ENCODE assay signal across 14 cellular contexts in genomic region chr14:105864116-105864515, GRCh38.
A peak's percentile ranks its signal among the peaks of the same experiment; 100 is the strongest.
DNase-seq lines count a peak whose midpoint lies in the region; ATAC-seq and TF ChIP-seq lines count a peak whose summit lies in the region.
"Had no signal": no experiment of that assay in that cellular context is flagged by ENCODE, and none has a peak within 500 bp of the region (broad histone marks: within the 10 kb centered on the region; RNA-seq: fewer than 3 reads in every experiment).

No MANE protein-coding gene starts in this region.

- POLR2A ChIA-PET in OCI-LY7 (lab: Charles Lee), result interaction anchor here (0.7 kb wide), 1 partner anchor 321 kb away, joined by 3 read pairs; no protein-coding TSS in a partner anchor

- no peak for TF ChIP-seq POLR2A in body of pancreas (IDR thresholded peaks at IDR 0.05)

- H3K4me3 ChIP-seq in OCI-LY7 (ENCODE audit: low read depth, low read length, poor library complexity, severe bottlenecking) (peak overlapping the region; percentile 100), body of pancreas (no peak overlapping the region)

- no peak overlapping the region for H2AFZ ChIP-seq in OCI-LY7 (ENCODE audit: low read length)

- H4K20me1 ChIP-seq in OCI-LY7 (ENCODE audit: insufficient read depth, low read length), result peaks cover 8% of the 10 kb centered on the region; the same call in 1 of the 2 replicates

- peak overlapping the region; percentile 87; the same call in 1 of the 2 replicates for H3K4me2 ChIP-seq in OCI-LY7 (ENCODE audit: low read length)
- H3K4me2 ChIP-seq: SK-N-SH had no signal

- H3K9me3 Mint-ChIP-seq in activated CD4-positive, alpha-beta T cell treated with anti-CD3 and anti-CD28 coated beads, Interleukin-2, amount 10 ng/mL, durations not matched to agents 24 days and 14 days, result no peaks in the 10 kb centered on the region
- peaks cover 26% of the 10 kb centered on the region for H3K9me3 Mint-ChIP-seq in chondrocyte (ENCODE audit: low read depth)
- no peaks in the 10 kb centered on the region for H3K9me3 Mint-ChIP-seq in stimulated activated effector memory CD8-positive, alpha-beta T cell treated with anti-CD3 and anti-CD28 coated beads, Interleukin-12 subunit alpha, Interleukin-12 subunit beta, amount 100 ng/mL, for 72 hours

- H3K4me1 ChIP-seq in OCI-LY7 (ENCODE audit: insufficient read depth, low read length, poor library complexity, severe bottlenecking) (no peaks in the 10 kb centered on the region), body of pancreas (no peaks in the 10 kb centered on the region)

- H3K9me3 ChIP-seq in OCI-LY7 (ENCODE audit: low read length), result no peaks in the 10 kb centered on the region
- H3K9me3 ChIP-seq in body of pancreas, result no peaks in the 10 kb centered on the region

- 57 to 59% methylated on average over 3 to 13 of the region's 13 CpGs for WGBS in body of pancreas, 2 donors

- H3K4me3 Mint-ChIP-seq in activated CD4-positive, alpha-beta T cell treated with anti-CD3 and anti-CD28 coated beads, Interleukin-2, amount 10 ng/mL, durations not matched to agents 24 days and 14 days, result no peak overlapping the region
- no peak overlapping the region for H3K4me3 Mint-ChIP-seq in chondrocyte (ENCODE audit: unreplicated experiment)
- no peak overlapping the region for H3K4me3 Mint-ChIP-seq in stimulated activated effector memory CD8-positive, alpha-beta T cell treated with anti-CD3 and anti-CD28 coated beads, Interleukin-12 subunit alpha, Interleukin-12 subunit beta, amount 100 ng/mL, for 72 hours

- no peaks in the 10 kb centered on the region for H3K9me2 ChIP-seq in OCI-LY7 (ENCODE audit: insufficient read depth, low read length)
- H3K9me2 ChIP-seq: SK-N-SH had no signal

- H3K36me3 ChIP-seq in OCI-LY7 (ENCODE audit: insufficient read depth, low read length) (peaks cover 41% of the 10 kb centered on the region), body of pancreas (replicated peaks in 1 of 2; ENCODE audit: insufficient read depth in 1 of 2, low read depth in 2 of 2) (no peaks in the 10 kb centered on the region)

- DNase-seq in activated CD4-positive, alpha-beta T cell treated with anti-CD3 and anti-CD28 coated beads, Interleukin-2, amount 10 ng/mL, durations not matched to agents 24 days and 14 days, result no peak
- no peak for DNase-seq in activated CD4-positive, alpha-beta T cell treated with anti-CD3 and anti-CD28 coated beads for 4 hours
- DNase-seq in OCI-LY7 (ENCODE audit: low spot score), result no peak
- peak; percentile 74 for DNase-seq in chondrocyte (ENCODE audit: low spot score)
- DNase-seq in stimulated activated effector memory CD8-positive, alpha-beta T cell treated with anti-CD3 and anti-CD28 coated beads, Interleukin-12 subunit alpha, Interleukin-12 subunit beta, amount 100 ng/mL, for 72 hours (ENCODE audit: low spot score in 2 of 2), result no peak
- no peak for DNase-seq in AML-193 (lab: John Stamatoyannopoulos, UW)
- DNase-seq in body of pancreas, result no peak
- DNase-seq in hepatic stellate cell (ENCODE audit: low spot score), result no peak
- DNase-seq: NCI-H1694 treated with DMSO at 0.1 percent for 48 hours, NCI-H446 treated with DMSO at 0.1 percent for 48 hours, OCI-M1, SK-N-SH, small intestine had no signal

- H3K27me3 Mint-ChIP-seq in activated CD4-positive, alpha-beta T cell treated with anti-CD3 and anti-CD28 coated beads, Interleukin-2, amount 10 ng/mL, durations not matched to agents 24 days and 14 days, result peaks cover 3% of the 10 kb centered on the region
- H3K27me3 Mint-ChIP-seq in chondrocyte (ENCODE audit: low read depth), result no peaks in the 10 kb centered on the region

- peaks cover 40% of the 10 kb centered on the region for H3K79me2 ChIP-seq in OCI-LY7 (ENCODE audit: insufficient read depth, low read depth, low read length)

- no TSS peak for BruUV-seq in OCI-LY7 (replicated peaks; lab: Mats Ljungman, UMichigan)

- peak overlapping the region; percentile 44 for H3K27ac Mint-ChIP-seq in activated CD4-positive, alpha-beta T cell treated with anti-CD3 and anti-CD28 coated beads, Interleukin-2, amount 10 ng/mL, durations not matched to agents 24 days and 14 days
- no peak overlapping the region for H3K27ac Mint-ChIP-seq in chondrocyte (ENCODE audit: unreplicated experiment)
- peak overlapping the region; percentile 78 for H3K27ac Mint-ChIP-seq in stimulated activated effector memory CD8-positive, alpha-beta T cell treated with anti-CD3 and anti-CD28 coated beads, Interleukin-12 subunit alpha, Interleukin-12 subunit beta, amount 100 ng/mL, for 72 hours

- TF ChIP-seq CTCF in OCI-LY7 (conservative IDR thresholded peaks at IDR 0.05; ENCODE audit: low read length) (no peak), chondrocyte (IDR thresholded peaks at IDR 0.05) (no peak), body of pancreas (IDR thresholded peaks at IDR 0.05) (no peak)

- CTCF ChIA-PET in OCI-LY7 (lab: Charles Lee; ENCODE audit: unreplicated experiment), result no interaction called here

- ATAC-seq in stimulated activated effector memory CD8-positive, alpha-beta T cell treated with anti-CD3 and anti-CD28 coated beads, Interleukin-12 subunit alpha, Interleukin-12 subunit beta, amount 100 ng/mL, for 72 hours, result no peak
- no peak for ATAC-seq in body of pancreas
- ATAC-seq: esophagus mucosa had no signal

- intact Hi-C loops in activated CD4-positive, alpha-beta T cell treated with anti-CD3 and anti-CD28 coated beads, Interleukin-2, amount 10 ng/mL, durations not matched to agents 24 days and 14 days (cut with micrococcal nuclease), result loop anchor here (5.0 kb wide), 1 partner anchor 148 kb away; no protein-coding TSS in a partner anchor
- intact Hi-C loops in OCI-LY7 (cut with micrococcal nuclease; ENCODE audit: unreplicated experiment), result no loop called here
- intact Hi-C loops in body of pancreas (cut with DNase I), result no loop called here

- H3K27ac ChIP-seq in OCI-LY7 (ENCODE audit: low read depth, low read length, poor library complexity, severe bottlenecking) (peak overlapping the region; percentile 100), body of pancreas (no peak overlapping the region)

- H3K36me3 Mint-ChIP-seq in activated CD4-positive, alpha-beta T cell treated with anti-CD3 and anti-CD28 coated beads, Interleukin-2, amount 10 ng/mL, durations not matched to agents 24 days and 14 days (ENCODE audit: low read depth), result peaks cover 2% of the 10 kb centered on the region
- H3K36me3 Mint-ChIP-seq in chondrocyte (ENCODE audit: low read depth), result peaks cover 3% of the 10 kb centered on the region
- peaks cover 24% of the 10 kb centered on the region for H3K36me3 Mint-ChIP-seq in stimulated activated effector memory CD8-positive, alpha-beta T cell treated with anti-CD3 and anti-CD28 coated beads, Interleukin-12 subunit alpha, Interleukin-12 subunit beta, amount 100 ng/mL, for 72 hours

- no peaks in the 10 kb centered on the region for H3K27me3 ChIP-seq in body of pancreas

- H3K4me1 Mint-ChIP-seq in activated CD4-positive, alpha-beta T cell treated with anti-CD3 and anti-CD28 coated beads, Interleukin-2, amount 10 ng/mL, durations not matched to agents 24 days and 14 days, result peaks cover 32% of the 10 kb centered on the region
- no peaks in the 10 kb centered on the region for H3K4me1 Mint-ChIP-seq in chondrocyte (ENCODE audit: low read depth)
- H3K4me1 Mint-ChIP-seq in stimulated activated effector memory CD8-positive, alpha-beta T cell treated with anti-CD3 and anti-CD28 coated beads, Interleukin-12 subunit alpha, Interleukin-12 subunit beta, amount 100 ng/mL, for 72 hours, result peaks cover 19% of the 10 kb centered on the region
